In the genomic region with DNA sequence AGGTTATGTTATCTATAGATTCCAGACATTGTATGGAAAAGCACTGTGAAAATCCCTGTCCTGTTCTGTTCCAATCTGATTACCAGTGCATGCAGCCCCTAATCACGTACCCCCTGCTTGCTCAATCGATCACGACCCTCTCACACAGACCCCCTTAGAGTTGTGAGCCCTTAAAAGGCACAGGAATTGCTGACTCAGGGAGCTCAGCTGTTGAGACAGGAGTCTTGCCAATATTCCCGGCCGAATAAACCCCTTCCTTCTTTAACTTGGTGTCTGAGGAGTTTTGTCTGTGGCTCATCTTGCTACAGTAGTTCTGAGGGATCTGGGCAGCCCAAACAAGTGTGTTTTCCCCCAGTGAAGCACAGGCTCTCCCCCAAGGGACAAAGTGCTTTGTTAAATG, we compare ENCODE assay signal across 4 cellular contexts.
DNase-seq lines count a peak whose midpoint lies in the region; ATAC-seq, FAIRE-seq and TF ChIP-seq lines count a peak whose summit lies in the region.
"Not testable (repeated sequence)": the region's sequence is repeated elsewhere in the genome, so short reads cannot be mapped to it uniquely, and the experiment has no call there.

No MANE protein-coding gene starts in this region.

- POLR2A ChIA-PET in HepG2 (lab: Yijun Ruan, JAX), result not testable (repeated sequence)

- peak overlapping the region; percentile 78; the same call in 1 of the 2 replicates for H3K9ac ChIP-seq in KMS-11
- not testable (repeated sequence) for H3K9ac ChIP-seq in HepG2 (ENCODE audit: insufficient read depth, low read depth, low read length)

- CTCF ChIA-PET in HepG2 (lab: Yijun Ruan, JAX; ENCODE audit: low intra/inter-chr PET ratio, low total read pairs), result not testable (repeated sequence)

- not testable (repeated sequence) for DNase-seq in activated T-cell treated with anti-CD3 and anti-CD28 coated beads, Interleukin-2, amount 50 U/mL, for 72 hours; HepG2 (ENCODE audit: low spot score); neural crest cell (ENCODE audit: low read depth, low spot score)

- 69% methylated on average over 5 of the region's 5 CpGs for WGBS in HepG2 (ENCODE audit: low lambda C conversion rate)

- TF ChIP-seq CTCF in KMS-11 (conservative IDR thresholded peaks at IDR 0.05; ENCODE audit: low read depth, low read length); HepG2 (CRISPR knock-in tag; IDR thresholded peaks at IDR 0.05); neural crest cell (conservative IDR thresholded peaks at IDR 0.05): not testable (repeated sequence)

- H4K20me1 ChIP-seq in KMS-11 (ENCODE audit: insufficient read depth); HepG2 (ENCODE audit: insufficient read depth, low read length): not testable (repeated sequence)

- H3K4me3 ChIP-seq in KMS-11 (IDR thresholded peaks at IDR 0.05; ENCODE audit: insufficient read depth, low read depth, low read length); HepG2 (replicated peaks in 1 of 3; ENCODE audit: insufficient read depth in 1 of 3, low read depth in 2 of 3, low read length in 3 of 3): not testable (repeated sequence)

- H3K27me3 Mint-ChIP-seq in activated T-cell treated with anti-CD3 and anti-CD28 coated beads, Interleukin-2, amount 50 U/mL, for 72 hours (ENCODE audit: low read depth); neural crest cell (ENCODE audit: low read depth): not testable (repeated sequence)

- not testable (repeated sequence) for H3K4me1 Mint-ChIP-seq in activated T-cell treated with anti-CD3 and anti-CD28 coated beads, Interleukin-2, amount 50 U/mL, for 72 hours (ENCODE audit: low read depth); neural crest cell

- not testable (repeated sequence) for FAIRE-seq in HepG2 (lab: Jason Lieb, UNC)

- not testable (repeated sequence) for ATAC-seq in activated T-cell treated with anti-CD3 and anti-CD28 coated beads, Interleukin-2, amount 50 U/mL, for 72 hours (replicated peaks in 1 of 2); HepG2

- not testable (repeated sequence) for H3K27me3 ChIP-seq in KMS-11 (ENCODE audit: insufficient read depth, low read depth); HepG2 (ENCODE audit: control insufficient read depth in 1 of 2, insufficient read depth in 2 of 2, low read length in 2 of 2)

- peak overlapping the region; percentile 24 for H3K27ac Mint-ChIP-seq in activated T-cell treated with anti-CD3 and anti-CD28 coated beads, Interleukin-2, amount 50 U/mL, for 72 hours
- H3K27ac Mint-ChIP-seq in neural crest cell (ENCODE audit: unreplicated experiment), result peak overlapping the region; percentile 92

- H3K4me2 ChIP-seq in KMS-11, result peak overlapping the region; percentile 59
- not testable (repeated sequence) for H3K4me2 ChIP-seq in HepG2 (ENCODE audit: low read depth, low read length)

- peaks cover 14 to 19% of the 10 kb centered on the region in 2 donors for H3K9me3 Mint-ChIP-seq in activated T-cell treated with anti-CD3 and anti-CD28 coated beads, Interleukin-2, amount 50 U/mL, for 72 hours
- H3K9me3 Mint-ChIP-seq in neural crest cell, result not testable (repeated sequence)

- not testable (repeated sequence) for H3K36me3 Mint-ChIP-seq in activated T-cell treated with anti-CD3 and anti-CD28 coated beads, Interleukin-2, amount 50 U/mL, for 72 hours (ENCODE audit: insufficient read depth in 2 of 2); neural crest cell (ENCODE audit: low read depth)

- TF ChIP-seq RAD21 in HepG2 (CRISPR knock-in tag; IDR thresholded peaks at IDR 0.05), result not testable (repeated sequence)

- not testable (repeated sequence) for TF ChIP-seq EP300 in HepG2 (IDR thresholded peaks at IDR 0.05; ENCODE audit: low read depth in 2 of 2, low read length in 2 of 2); HepG2 (CRISPR knock-in tag; IDR thresholded peaks at IDR 0.05; ENCODE audit: borderline replicate concordance)

- in situ Hi-C loops in HepG2 (cut with HindIII; ENCODE audit: extremely low pct_ligation_motif_present, low pct_unique_long_range_greater_than_20kb), result not testable (repeated sequence)

- H2AFZ ChIP-seq in KMS-11 (ENCODE audit: low read depth), result peak overlapping the region; percentile 80; the same call in 1 of the 2 replicates
- H2AFZ ChIP-seq in HepG2 (ENCODE audit: low read length), result not testable (repeated sequence)

- not testable (repeated sequence) for TF ChIP-seq POLR2A in HepG2 (IDR thresholded peaks at IDR 0.05; ENCODE audit: insufficient read depth in 1 of 2, low read depth in 2 of 2, low read length in 2 of 2)

- peak overlapping the region; percentile 87 for H3K27ac ChIP-seq in KMS-11
- H3K27ac ChIP-seq in HepG2 (ENCODE audit: extremely low read length, insufficient read depth, low read length), result not testable (repeated sequence)

- intact Hi-C loops in HepG2 (cut with micrococcal nuclease; ENCODE audit: unreplicated experiment), result not testable (repeated sequence)

- not testable (repeated sequence) for H3K36me3 ChIP-seq in KMS-11 (ENCODE audit: insufficient read depth); HepG2 (replicated peaks in 1 of 2; ENCODE audit: control insufficient read depth in 1 of 2, insufficient read depth in 2 of 2, low read length in 2 of 2)

- peaks cover 25% of the 10 kb centered on the region for H3K4me1 ChIP-seq in KMS-11 (ENCODE audit: low read depth, poor library complexity, severe bottlenecking)
- not testable (repeated sequence) for H3K4me1 ChIP-seq in HepG2 (ENCODE audit: insufficient read depth, low read length)

- not testable (repeated sequence) for BruUV-seq in HepG2 (replicated peaks; lab: Mats Ljungman, UMichigan)

- not testable (repeated sequence) for H3K79me2 ChIP-seq in KMS-11 (ENCODE audit: insufficient read depth, low read depth); HepG2 (ENCODE audit: insufficient read depth, low read length)

- H3K4me3 Mint-ChIP-seq in activated T-cell treated with anti-CD3 and anti-CD28 coated beads, Interleukin-2, amount 50 U/mL, for 72 hours; neural crest cell: not testable (repeated sequence)

- H3K9me3 ChIP-seq in HepG2 (ENCODE audit: low read length), result not testable (repeated sequence)

TF ChIP-seq in HepG2, 621 proteins besides CTCF, POLR2A, EP300 and RAD21:
- TF ChIP-seq MAFK (conservative IDR thresholded peaks at IDR 0.05 in 1 of 2, IDR thresholded peaks at IDR 0.05 in 1 of 2; ENCODE audit: low read length in 2 of 2) (peak; percentile 32 to 59; a peak in 3 of 4 replicates), MAFF (IDR thresholded peaks at IDR 0.05; ENCODE audit: low read depth, low read length) (peak; percentile 54)
